In the genomic region with DNA sequence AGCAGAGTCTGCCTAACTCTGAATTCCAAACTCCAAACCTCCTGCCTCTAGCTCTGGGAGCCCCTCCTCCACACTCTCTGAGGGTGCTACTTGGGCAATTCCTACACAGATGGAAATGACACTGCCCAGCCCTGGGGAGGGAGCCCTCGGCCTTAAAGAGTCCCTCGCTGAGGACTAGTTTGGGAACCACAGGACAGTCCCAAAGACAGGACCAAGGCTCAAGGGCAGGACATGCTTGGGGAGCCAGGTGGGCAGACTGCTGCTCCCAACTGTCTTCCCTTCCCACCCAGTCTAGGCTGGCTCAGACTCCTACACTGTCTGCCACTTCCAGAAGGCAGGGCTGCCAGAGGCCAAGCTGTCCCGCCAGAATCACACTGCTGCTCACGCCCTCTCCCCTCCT, we compare ENCODE assay signal across 9 cellular contexts. TPM values are rescaled to one million over a fixed set of nuclear protein-coding genes. Genes with fewer than 3 reads are reported as not detected.
DNase-seq lines count a peak whose midpoint lies in the region; ATAC-seq and TF ChIP-seq lines count a peak whose summit lies in the region.
"Had no signal": no experiment of that assay in that cellular context is flagged by ENCODE, and none has a peak within 500 bp of the region (broad histone marks: within the 10 kb centered on the region; RNA-seq: fewer than 3 reads in every experiment).

No MANE protein-coding gene starts in this region.

- H3K79me2 ChIP-seq in hepatocyte (peaks cover 85% of the 10 kb centered on the region), GM23248 (ENCODE audit: insufficient read depth) (no peaks in the 10 kb centered on the region)

- no peak for TF ChIP-seq POLR2A in spleen (IDR thresholded peaks at IDR 0.05)

- H3K4me1 Mint-ChIP-seq in activated CD4-positive, alpha-beta memory T cell treated with anti-CD3 and anti-CD28 coated beads, Interleukin-2, amount 10 ng/mL, durations not matched to agents 7 days and 5 days: peaks cover 69% of the 10 kb centered on the region

- no peaks in the 10 kb centered on the region for H3K9me3 Mint-ChIP-seq in activated CD4-positive, alpha-beta memory T cell treated with anti-CD3 and anti-CD28 coated beads, Interleukin-2, amount 10 ng/mL, durations not matched to agents 7 days and 5 days

- in situ Hi-C loops in GM23248 (cut with MboI): no loop called here

- H3K27me3 ChIP-seq in hepatocyte (no peaks in the 10 kb centered on the region), spleen (replicated peaks in 1 of 7) (no peaks in the 10 kb centered on the region), GM23248 (replicated peaks; ENCODE audit: insufficient read depth) (no peaks in the 10 kb centered on the region)

- no peak overlapping the region for H2AFZ ChIP-seq in hepatocyte
- H2AFZ ChIP-seq in GM23248: no peak overlapping the region

- WGBS in hepatocyte (ENCODE audit: low lambda C conversion rate, missing lambda C conversion rate): 81% methylated on average over 4 of the region's 4 CpGs
- 41 to 71% (median 48%) methylated on average over 3 to 4 of the region's 4 CpGs for WGBS in spleen, 5 donors
- 74 to 78% methylated on average over 4 of the region's 4 CpGs for WGBS in GM23248 (ENCODE audit: low coverage in 1 of 2, low lambda C conversion rate in 2 of 2, missing lambda C conversion rate in 2 of 2), 2 experiments

- H3K27ac Mint-ChIP-seq in activated CD4-positive, alpha-beta memory T cell treated with anti-CD3 and anti-CD28 coated beads, Interleukin-2, amount 10 ng/mL, durations not matched to agents 7 days and 5 days: peak overlapping the region; percentile 86

- no peak for ATAC-seq in GM19351 (IDR thresholded peaks at IDR 0.05; ENCODE audit: unreplicated experiment)
- no peak for ATAC-seq in HG03439 (IDR thresholded peaks at IDR 0.05; ENCODE audit: unreplicated experiment)

- H3K9ac ChIP-seq in GM23248: no peak overlapping the region

- H3K36me3 ChIP-seq in HEK293 (ENCODE audit: control insufficient read depth in 2 of 2, insufficient read depth in 1 of 2, low read length in 2 of 2) (no peaks in the 10 kb centered on the region), hepatocyte (replicated peaks; ENCODE audit: insufficient read depth, low read depth) (no peaks in the 10 kb centered on the region), spleen (peaks cover 0 to 4% (median 0%) of the 10 kb centered on the region in 6 donors), GM23248 (ENCODE audit: low read depth) (no peaks in the 10 kb centered on the region)

- H3K27ac ChIP-seq in HEK293 (ENCODE audit: extremely low read depth, low read depth, low read length) (no peak overlapping the region), hepatocyte (peak overlapping the region; percentile 84), spleen (peak overlapping the region; percentile 55 to 96 (median 85)), GM23248 (no peak overlapping the region)

- H3K4me3 Mint-ChIP-seq in activated CD4-positive, alpha-beta memory T cell treated with anti-CD3 and anti-CD28 coated beads, Interleukin-2, amount 10 ng/mL, durations not matched to agents 7 days and 5 days: no peak overlapping the region

- no peaks in the 10 kb centered on the region for H3K36me3 Mint-ChIP-seq in activated CD4-positive, alpha-beta memory T cell treated with anti-CD3 and anti-CD28 coated beads, Interleukin-2, amount 10 ng/mL, durations not matched to agents 7 days and 5 days (ENCODE audit: low read depth)

- DNase-seq in activated CD4-positive, alpha-beta memory T cell treated with anti-CD3 and anti-CD28 coated beads, Interleukin-2, amount 10 ng/mL, durations not matched to agents 7 days and 5 days: no peak
- DNase-seq in hepatocyte (ENCODE audit: low spot score): no peak
- no peak for DNase-seq in spleen
- DNase-seq in GM23248: no peak
- DNase-seq: activated CD4-positive, alpha-beta T cell treated with anti-CD3 and anti-CD28 coated beads for 48 hours; NCI-H524 treated with DMSO at 0.1 percent for 48 hours had no signal

- no peaks in the 10 kb centered on the region for H3K27me3 Mint-ChIP-seq in activated CD4-positive, alpha-beta memory T cell treated with anti-CD3 and anti-CD28 coated beads, Interleukin-2, amount 10 ng/mL, durations not matched to agents 7 days and 5 days

- H4K20me1 ChIP-seq in hepatocyte (ENCODE audit: insufficient read depth, poor library complexity, severe bottlenecking) (no peaks in the 10 kb centered on the region), GM23248 (ENCODE audit: insufficient read depth) (no peaks in the 10 kb centered on the region)

- POLR2A ChIA-PET in HEK293 (lab: Yijun Ruan, JAX): no interaction called here
- POLR2A ChIA-PET in activated CD4-positive, alpha-beta memory T cell treated with anti-CD3 and anti-CD28 coated beads, Interleukin-2, amount 10 ng/mL, durations not matched to agents 7 days and 5 days (lab: Charles Lee): interaction anchor here (4.9 kb wide), 1 partner anchor 10 kb away, joined by 49 read pairs; a partner anchor contains a TSS

- CTCF ChIA-PET in HEK293 (lab: Yijun Ruan, JAX): interaction anchor here (0.6 to 1.1 kb wide), 3 partner anchors 15 to 52 kb away, joined by 3 read pairs; no protein-coding TSS in a partner anchor
- CTCF ChIA-PET in activated CD4-positive, alpha-beta memory T cell treated with anti-CD3 and anti-CD28 coated beads, Interleukin-2, amount 10 ng/mL, durations not matched to agents 7 days and 5 days (lab: Charles Lee): interaction anchor here (1.1 to 2.8 kb wide), 3 partner anchors 13 to 61 kb away, joined by 4 to 12 read pairs (median 5); no protein-coding TSS in a partner anchor

- H3K9me3 ChIP-seq in HEK293 (ENCODE audit: control insufficient read depth, insufficient read depth, low read depth, low read length): no peaks in the 10 kb centered on the region
- no peaks in the 10 kb centered on the region for H3K9me3 ChIP-seq in hepatocyte (ENCODE audit: low read depth)
- no peaks in the 10 kb centered on the region for H3K9me3 ChIP-seq in spleen
- H3K9me3 ChIP-seq in GM23248 (ENCODE audit: low read depth): no peaks in the 10 kb centered on the region

- H3K9me2 ChIP-seq in hepatocyte (replicated peaks; ENCODE audit: insufficient read depth) (no peaks in the 10 kb centered on the region), GM23248 (ENCODE audit: insufficient read depth) (no peaks in the 10 kb centered on the region)

- H3K4me3 ChIP-seq in HEK293 (ENCODE audit: low read depth, low read length) (no peak overlapping the region), hepatocyte (no peak overlapping the region), spleen (peak overlapping the region in 1 of 8 donors; percentile 37), GM23248 (no peak overlapping the region)

- no peak for TF ChIP-seq CTCF in HEK293 (tag by site-specific recombination; IDR thresholded peaks at IDR 0.05)
- no peak for TF ChIP-seq CTCF in hepatocyte (IDR thresholded peaks at IDR 0.05; ENCODE audit: poor library complexity)
- TF ChIP-seq CTCF in spleen (IDR thresholded peaks at IDR 0.05 in 8 of 11, conservative IDR thresholded peaks at IDR 0.05 in 3 of 11): no peak

- H3K4me2 ChIP-seq in hepatocyte (peak overlapping the region; percentile 11), GM23248 (ENCODE audit: unreplicated experiment) (no peak overlapping the region)

- peaks cover 20% of the 10 kb centered on the region; the same call in 1 of the 2 replicates for H3F3A ChIP-seq in GM23248 (ENCODE audit: insufficient read depth)

- peaks cover 4% of the 10 kb centered on the region; the same call in 1 of the 2 replicates for H3K4me1 ChIP-seq in HEK293 (ENCODE audit: control insufficient read depth, insufficient read depth, low read length)
- peaks cover 96% of the 10 kb centered on the region for H3K4me1 ChIP-seq in hepatocyte (ENCODE audit: insufficient read depth)
- peaks cover 86 to 100% (median 100%) of the 10 kb centered on the region in 6 donors for H3K4me1 ChIP-seq in spleen
- H3K4me1 ChIP-seq in GM23248 (ENCODE audit: insufficient read depth): peaks cover 40% of the 10 kb centered on the region

- intact Hi-C loops in spleen (cut with DNase I; ENCODE audit: low total_unique reads): no loop called here

TF ChIP-seq in HEK293, 187 proteins besides CTCF, POLR2A, EP300 and RAD21 (continues in another document):
- TF ChIP-seq, protein P1, sequence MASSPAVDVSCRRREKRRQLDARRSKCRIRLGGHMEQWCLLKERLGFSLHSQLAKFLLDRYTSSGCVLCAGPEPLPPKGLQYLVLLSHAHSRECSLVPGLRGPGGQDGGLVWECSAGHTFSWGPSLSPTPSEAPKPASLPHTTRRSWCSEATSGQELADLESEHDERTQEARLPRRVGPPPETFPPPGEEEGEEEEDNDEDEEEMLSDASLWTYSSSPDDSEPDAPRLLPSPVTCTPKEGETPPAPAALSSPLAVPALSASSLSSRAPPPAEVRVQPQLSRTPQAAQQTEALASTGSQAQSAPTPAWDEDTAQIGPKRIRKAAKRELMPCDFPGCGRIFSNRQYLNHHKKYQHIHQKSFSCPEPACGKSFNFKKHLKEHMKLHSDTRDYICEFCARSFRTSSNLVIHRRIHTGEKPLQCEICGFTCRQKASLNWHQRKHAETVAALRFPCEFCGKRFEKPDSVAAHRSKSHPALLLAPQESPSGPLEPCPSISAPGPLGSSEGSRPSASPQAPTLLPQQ (tag by site-specific recombination; IDR thresholded peaks at IDR 0.05): no peak
- TF ChIP-seq YY1 (tag by site-specific recombination; IDR thresholded peaks at IDR 0.05) (no peak), RBAK (tag by site-specific recombination; IDR thresholded peaks at IDR 0.05) (no peak), ZNF274 (IDR thresholded peaks at IDR 0.05; ENCODE audit: low read length) (no peak), ZNF274 (tag by site-specific recombination; IDR thresholded peaks at IDR 0.05; ENCODE audit: borderline replicate concordance) (no peak), ZNF843 (tag by site-specific recombination; IDR thresholded peaks at IDR 0.05) (no peak), BCL11B (tag by site-specific recombination; IDR thresholded peaks at IDR 0.05; ENCODE audit: low read depth) (no peak), IKZF3 (tag by site-specific recombination; IDR thresholded peaks at IDR 0.05) (no peak)

RNA-seq across cellular contexts. Expression of a gene that starts 9.9 kb away (rescaled TPM):
- 10 to 100 TPM; 13.4 to 19.0 TPM for total RNA-seq in activated CD4-positive, alpha-beta memory T cell treated with anti-CD3 and anti-CD28 coated beads, Interleukin-2, amount 10 ng/mL, durations not matched to agents 7 days and 5 days
- total RNA-seq in hepatocyte (83.2 and 91.3 TPM in 2 replicates), spleen (100 to 1,000 TPM in 3 of 7 donors, 10 to 100 TPM in 4; 77.7 to 139 (median 84.8) TPM)
- polyA plus RNA-seq in hepatocyte (15.2 and 16.2 TPM in 2 replicates), spleen (10 to 100 TPM; 11.6 to 49.3 (median 13.1) TPM), GM23248 (2016; fragmentation: Nextera tagmentation; extraction: Ambion mirVana) (2.0 and 2.2 TPM in 2 replicates)
- 2.1 and 3.1 TPM in 2 replicates for total RNA-seq in GM23248 (2014; rRNA removed; shearing (Covaris generic))

RNA-seq across cellular contexts. Expression of a gene that starts 57.7 kb away (rescaled TPM):
- 1,000 to 10,000 TPM; 2,828 to 2,853 TPM for total RNA-seq in activated CD4-positive, alpha-beta memory T cell treated with anti-CD3 and anti-CD28 coated beads, Interleukin-2, amount 10 ng/mL, durations not matched to agents 7 days and 5 days
- 1,201 and 1,418 TPM in 2 replicates for total RNA-seq in hepatocyte
- 1,042 and 1,094 TPM in 2 replicates for polyA plus RNA-seq in hepatocyte
- 1,000 to 10,000 TPM; 1,482 to 2,624 (median 2,197) TPM for total RNA-seq in spleen
- 1,000 to 10,000 TPM; 4,940 to 5,449 (median 5,352) TPM for polyA plus RNA-seq in spleen
- 915 and 1,048 TPM in 2 replicates for total RNA-seq in GM23248 (2014; rRNA removed; shearing (Covaris generic))
- polyA plus RNA-seq in GM23248 (2016; fragmentation: Nextera tagmentation; extraction: Ambion mirVana): 896 and 915 TPM in 2 replicates

Comparison
In these comparisons a context has a peak if more than half of its experiments do, and no peak if none do; other contexts are left out.
1. H3K27ac ChIP-seq: peak in hepatocyte (single experiment) and spleen (8 of 8); none in HEK293 (single experiment) and GM23248 (single experiment).